ENCODE assay signal across 28 cellular contexts in the genomic region with DNA sequence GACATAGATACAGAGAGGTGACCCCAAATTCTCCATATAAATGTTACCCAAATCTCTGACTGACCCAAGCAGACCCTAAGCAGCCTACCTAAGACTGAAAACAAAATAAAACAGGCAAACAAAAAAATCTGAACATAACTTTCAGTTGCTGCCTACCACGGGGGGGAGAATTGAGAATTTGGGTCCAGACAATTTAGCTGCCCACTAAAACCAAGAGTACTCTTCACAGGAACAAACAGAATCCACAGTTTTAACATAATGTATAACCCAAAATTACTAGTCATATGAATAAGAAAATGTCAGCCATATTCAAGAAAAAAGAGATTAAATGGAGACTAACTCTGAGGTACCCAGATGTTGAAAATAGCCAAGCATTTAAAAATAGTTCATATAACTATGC. TPM values are rescaled to one million over a fixed set of nuclear protein-coding genes. Genes with fewer than 3 reads are reported as not detected.
"Had no signal": no experiment of that assay in that cellular context is flagged by ENCODE, and none has a peak within 500 bp of the region (broad histone marks: within the 10 kb centered on the region; RNA-seq: fewer than 3 reads in every experiment).

No MANE protein-coding gene starts in this region.

- H3K27me3 ChIP-seq: neutrophil, pancreas, right atrium auricular region, right lobe of liver, sigmoid colon, stomach, thyroid gland, tibial nerve, upper lobe of left lung, vagina had no signal

- H3K27ac ChIP-seq: neutrophil, pancreas, prostate gland, right atrium auricular region, right lobe of liver, sigmoid colon, stomach, thoracic aorta, thyroid gland, tibial nerve, upper lobe of left lung, vagina had no signal

- H3K27me3 Mint-ChIP-seq: stimulated activated memory B cell treated with anti-CD40 and anti-IgM and Interleukin-4, amounts not matched to agents 10 μg/mL and 1 μg/mL and 100 μg/mL, for 72 hours had no signal

- H3K4me1 ChIP-seq: pancreas, prostate gland, right lobe of liver, sigmoid colon, thyroid gland, upper lobe of left lung, vagina had no signal

- FAIRE-seq: pancreas, small intestine, urothelium cell line had no signal

- ATAC-seq: naive thymus-derived CD8-positive, alpha-beta T cell; pancreas; right lobe of liver; stimulated activated memory B cell treated with anti-CD40 and anti-IgM and Interleukin-4, amounts not matched to agents 10 μg/mL and 1 μg/mL and 100 μg/mL, for 72 hours had no signal

- H3K27ac Mint-ChIP-seq: naive thymus-derived CD8-positive, alpha-beta T cell; natural killer cell treated with Interleukin-12 subunit alpha and Interleukin-12 subunit beta and Interleukin-15 and Interleukin-18, amount 100 ng/mL, for 72 hours; nephron progenitor cell; stimulated activated memory B cell treated with anti-CD40 and anti-IgM and Interleukin-4, amounts not matched to agents 10 μg/mL and 1 μg/mL and 100 μg/mL, for 72 hours; stimulated activated naive CD8-positive, alpha-beta T cell treated with anti-CD3 and anti-CD28 coated beads, Interleukin-15, Interleukin-2, amounts not matched to agents 100 ng/mL and 50 ng/mL, for 24 hours had no signal

- H3K9me3 Mint-ChIP-seq: natural killer cell treated with Interleukin-12 subunit alpha and Interleukin-12 subunit beta and Interleukin-15 and Interleukin-18, amount 100 ng/mL, for 72 hours; neural crest cell; stimulated activated memory B cell treated with anti-CD40 and anti-IgM and Interleukin-4, amounts not matched to agents 10 μg/mL and 1 μg/mL and 100 μg/mL, for 72 hours; stimulated activated naive CD8-positive, alpha-beta T cell treated with anti-CD3 and anti-CD28 coated beads, Interleukin-15, Interleukin-2, amounts not matched to agents 100 ng/mL and 50 ng/mL, for 24 hours had no signal

- H3K4me3 ChIP-seq: pancreas, prostate gland, right atrium auricular region, right lobe of liver, sigmoid colon, stomach, thoracic aorta, thyroid gland, tibial nerve, upper lobe of left lung, vagina had no signal

- H3K4me1 Mint-ChIP-seq: naive thymus-derived CD8-positive, alpha-beta T cell had no signal

- H3K9me3 ChIP-seq: neutrophil, pancreas, prostate gland, right atrium auricular region, right lobe of liver, sigmoid colon, stomach, thoracic aorta, thyroid gland, upper lobe of left lung, vagina had no signal

- H3K4me3 Mint-ChIP-seq: naive thymus-derived CD8-positive, alpha-beta T cell; natural killer cell treated with Interleukin-12 subunit alpha and Interleukin-12 subunit beta and Interleukin-15 and Interleukin-18, amount 100 ng/mL, for 72 hours; nephron progenitor cell; neural crest cell; stimulated activated memory B cell treated with anti-CD40 and anti-IgM and Interleukin-4, amounts not matched to agents 10 μg/mL and 1 μg/mL and 100 μg/mL, for 72 hours; stimulated activated naive CD8-positive, alpha-beta T cell treated with anti-CD3 and anti-CD28 coated beads, Interleukin-15, Interleukin-2, amounts not matched to agents 100 ng/mL and 50 ng/mL, for 24 hours had no signal

- DNase-seq: naive thymus-derived CD8-positive, alpha-beta T cell; nephron progenitor cell; nucleus accumbens; pancreas; retina; right lobe of liver; sigmoid colon; small intestine; stimulated activated CD4-positive, alpha-beta T cell treated with anti-CD3 and anti-CD28 coated beads, Interleukin-15, amount 100 ng/mL, for 24 hours; stimulated activated CD4-positive, alpha-beta T cell treated with anti-CD3 and anti-CD28 coated beads, Interleukin-2, amount 100 ng/mL, for 24 hours; stimulated activated CD4-positive, alpha-beta T cell treated with anti-CD3 and anti-CD28 coated beads, Interleukin-2, amount 100 ng/mL, for 48 hours; stimulated activated CD4-positive, alpha-beta T cell treated with anti-CD3 and anti-CD28 coated beads, Interleukin-4, amount 100 ng/mL, for 24 hours; stimulated activated naive CD4-positive, alpha-beta T cell treated with Interleukin-2 at 50 U/mL for 16 hours; stomach; thyroid gland; trophoblast cell; upper lobe of left lung had no signal

- H3K36me3 Mint-ChIP-seq: natural killer cell treated with Interleukin-12 subunit alpha and Interleukin-12 subunit beta and Interleukin-15 and Interleukin-18, amount 100 ng/mL, for 72 hours; stimulated activated memory B cell treated with anti-CD40 and anti-IgM and Interleukin-4, amounts not matched to agents 10 μg/mL and 1 μg/mL and 100 μg/mL, for 72 hours had no signal

- H3K36me3 ChIP-seq: neutrophil, pancreas, prostate gland, right atrium auricular region, right lobe of liver, sigmoid colon, stomach, thoracic aorta, thyroid gland, tibial nerve, upper lobe of left lung, vagina had no signal

RNA-seq across cellular contexts. Expression of a gene that starts 45.6 kb away (rescaled TPM):
- total RNA-seq: naive thymus-derived CD8-positive, alpha-beta T cell had no signal
